In the genomic region with DNA sequence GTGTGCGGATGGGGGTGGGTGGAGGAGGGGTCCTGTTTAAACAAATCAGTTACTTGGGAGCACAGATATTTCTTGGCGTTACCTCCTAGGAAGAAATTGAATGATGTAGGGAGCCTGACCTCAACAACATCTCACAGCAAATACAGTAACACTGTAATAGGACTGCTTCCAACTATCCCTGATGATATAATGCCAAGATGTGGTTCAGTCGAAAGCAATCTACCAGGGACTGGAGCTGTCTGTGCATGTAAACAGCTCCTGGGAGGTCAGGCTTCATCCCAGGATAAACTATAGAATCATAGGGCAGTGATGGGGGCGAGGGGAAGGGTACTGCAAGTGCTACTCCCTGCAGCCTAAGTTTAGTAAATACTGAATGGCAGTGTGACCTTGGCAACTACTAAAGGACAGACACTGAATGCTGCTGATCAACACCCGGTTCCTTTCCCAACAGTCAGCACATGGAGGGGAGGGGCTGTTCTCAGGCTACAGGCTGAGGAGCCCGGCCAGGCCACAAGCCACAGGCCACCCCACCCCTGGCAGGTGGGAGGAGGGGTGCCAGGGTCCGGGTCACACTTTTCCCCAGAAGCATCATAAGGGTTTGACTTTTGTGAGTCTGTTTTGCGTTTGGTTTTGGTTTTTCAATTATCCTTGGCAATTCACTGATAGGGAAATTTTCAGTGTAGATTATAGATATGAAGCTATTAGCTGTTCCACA, we compare ENCODE assay signal across 18 cellular contexts.
A peak's percentile ranks its signal among the peaks of the same experiment; 100 is the strongest.
DNase-seq lines count a peak whose midpoint lies in the region; ATAC-seq and TF ChIP-seq lines count a peak whose summit lies in the region.
"Had no signal": no experiment of that assay in that cellular context is flagged by ENCODE, and none has a peak within 500 bp of the region (broad histone marks: within the 10 kb centered on the region; RNA-seq: fewer than 3 reads in every experiment).

No MANE protein-coding gene starts in this region.

- no peak overlapping the region for H3K14ac ChIP-seq in IMR-90 (replicated peaks; ENCODE audit: low read depth, low read length)

- no peak overlapping the region for H3K9ac ChIP-seq in IMR-90 (ENCODE audit: low read depth, low read length)
- H3K9ac ChIP-seq in iPS-20b (ENCODE audit: low read depth, low read length) = peak overlapping the region; percentile 24; the same call in 1 of the 2 replicates

- in situ Hi-C loops in IMR-90 (cut with MboI; ENCODE audit: low sequenced_read_pairs) (no loop called here), astrocyte of the spinal cord (cut with HindIII; ENCODE audit: low sequenced_read_pairs) (no loop called here)

- H3K27me3 ChIP-seq in IMR-90 (ENCODE audit: control insufficient read depth, insufficient read depth, low read length) (peaks cover 5% of the 10 kb centered on the region), iPS-20b (ENCODE audit: insufficient read depth, low read length) (no peaks in the 10 kb centered on the region)
- H3K27me3 ChIP-seq: esophagus squamous epithelium, stomach had no signal

- no peak overlapping the region for H3K4ac ChIP-seq in IMR-90 (ENCODE audit: low read depth, low read length)

- no peak overlapping the region for H4K5ac ChIP-seq in IMR-90 (ENCODE audit: low read depth, low read length)

- no peak overlapping the region for H3K23ac ChIP-seq in IMR-90 (ENCODE audit: low read depth, low read length)

- intact Hi-C loops in IMR-90 (cut with micrococcal nuclease) = loop anchor here (10.0 kb wide), 1 partner anchor 59 kb away; no protein-coding TSS in a partner anchor

- ATAC-seq in IMR-90 (ENCODE audit: low read depth) (peak; percentile 72), left lobe of liver (no peak)
- ATAC-seq: activated naive CD8-positive, alpha-beta T cell treated with anti-CD3 and anti-CD28 coated beads, Interleukin-2, amount 50 U/mL, for 24 hours had no signal

- no peak overlapping the region for H2BK5ac ChIP-seq in IMR-90 (ENCODE audit: low read depth, low read length, poor library complexity, severe bottlenecking)

- H3K4me3 ChIP-seq in IMR-90 (ENCODE audit: insufficient read depth, low read depth, low read length) = no peak overlapping the region
- H3K4me3 ChIP-seq in astrocyte of the spinal cord (ENCODE audit: low read depth, low read length) = no peak overlapping the region
- H3K4me3 ChIP-seq in iPS-20b (ENCODE audit: low read length) = no peak overlapping the region
- H3K4me3 ChIP-seq: esophagus squamous epithelium, stomach had no signal

- DNase-seq in AG08395 (ENCODE audit: low spot score) = peak; percentile 14
- DNase-seq in IMR-90 = peak; percentile 15
- DNase-seq in astrocyte of the spinal cord (ENCODE audit: low read depth, low spot score) = peak; percentile 32
- no peak for DNase-seq in NCI-H526 treated with DMSO at 0.1 percent for 48 hours (lab: John Stamatoyannopoulos, UW)
- no peak for DNase-seq in left lobe of liver (ENCODE audit: low spot score)
- no peak for DNase-seq in SKM-1 (lab: John Stamatoyannopoulos, UW; ENCODE audit: unreplicated experiment)
- DNase-seq in NCI-H1417 treated with DMSO at 0.1 percent for 48 hours (lab: John Stamatoyannopoulos, UW) = no peak
- DNase-seq: activated CD4-positive, alpha-beta T cell treated with anti-CD3 and anti-CD28 coated beads, Interleukin-2, amount 10 ng/mL, durations not matched to agents 24 days and 14 days; activated naive CD8-positive, alpha-beta T cell treated with anti-CD3 and anti-CD28 coated beads, Interleukin-2, amount 50 U/mL, for 24 hours; cortex of kidney; esophagus squamous epithelium; KG1; NCI-H510A treated with DMSO at 0.1 percent for 48 hours; occipital lobe; small intestine; stomach had no signal

- dilution Hi-C loops in IMR-90 (cut with HindIII; ENCODE audit: low sequenced_read_pairs, unreplicated experiment) = no loop called here

- TF ChIP-seq RAD21 in IMR-90 (IDR thresholded peaks at IDR 0.05; ENCODE audit: low read length) = no peak

- no peak overlapping the region for H4K91ac ChIP-seq in IMR-90 (ENCODE audit: insufficient read depth, low read depth, low read length)

- H3K56ac ChIP-seq in IMR-90 (ENCODE audit: extremely low read depth, insufficient read depth, low read length) = no peak overlapping the region

- H3K4me2 ChIP-seq in IMR-90 (ENCODE audit: low read depth, low read length) = no peak overlapping the region

- H3K18ac ChIP-seq in IMR-90 (ENCODE audit: low read depth, low read length) = no peak overlapping the region

- WGBS in IMR-90 (ENCODE audit: extremely low coverage in 2 of 2, insufficient read length in 1 of 2), 2 experiments = no CpG with 5 or more reads among the region's 8 CpGs

- no peak overlapping the region for H2AK5ac ChIP-seq in IMR-90 (ENCODE audit: low read depth, low read length)

- no peak overlapping the region for H4K8ac ChIP-seq in IMR-90 (ENCODE audit: low read depth in 2 of 2, low read length in 2 of 2)

- TF ChIP-seq POLR2A in IMR-90 (IDR thresholded peaks at IDR 0.05; ENCODE audit: low read depth, low read length) = no peak

- CTCF ChIA-PET in IMR-90 (lab: Yijun Ruan, JAX) = no interaction called here

- H4K20me1 ChIP-seq in IMR-90 (ENCODE audit: insufficient read depth, low read length) = no peaks in the 10 kb centered on the region

- H3K9me3 ChIP-seq in IMR-90 (ENCODE audit: control insufficient read depth, insufficient read depth, low read length) (no peaks in the 10 kb centered on the region), iPS-20b (ENCODE audit: insufficient read depth, low read depth, low read length) (no peaks in the 10 kb centered on the region)
- H3K9me3 ChIP-seq: esophagus squamous epithelium, stomach had no signal

- no TSS peak for BruUV-seq in IMR-90 (replicated peaks; lab: Mats Ljungman, UMichigan)

- H3K36me3 ChIP-seq in IMR-90 (ENCODE audit: control insufficient read depth, insufficient read depth, low read length) = no peaks in the 10 kb centered on the region
- H3K36me3 ChIP-seq in iPS-20b (ENCODE audit: insufficient read depth, low read depth, low read length) = no peaks in the 10 kb centered on the region
- H3K36me3 ChIP-seq: esophagus squamous epithelium had no signal

- no peak overlapping the region for H2BK15ac ChIP-seq in IMR-90 (ENCODE audit: low read depth, low read length)

- no peak overlapping the region for H2BK120ac ChIP-seq in IMR-90 (ENCODE audit: low read depth, low read length)

- no peak overlapping the region for H2AK9ac ChIP-seq in IMR-90 (replicated peaks; ENCODE audit: low read depth, low read length, poor library complexity)

- TF ChIP-seq CTCF in IMR-90 (conservative IDR thresholded peaks at IDR 0.05; ENCODE audit: low read depth, low read length) (no peak), astrocyte of the spinal cord (IDR thresholded peaks at IDR 0.05; ENCODE audit: low read depth, low read length) (no peak)

- H3K27ac ChIP-seq in IMR-90 (ENCODE audit: insufficient read depth, low read length) (no peak overlapping the region), iPS-20b (ENCODE audit: low read length) (no peak overlapping the region)
- H3K27ac ChIP-seq: esophagus squamous epithelium, RWPE1, stomach had no signal

- no peaks in the 10 kb centered on the region for H3K9me1 ChIP-seq in IMR-90 (ENCODE audit: insufficient read depth, low read length)

- H3K79me1 ChIP-seq in IMR-90 (ENCODE audit: low read depth in 1 of 2, low read length in 2 of 2) = no peaks in the 10 kb centered on the region

- H3K4me1 ChIP-seq in IMR-90 (ENCODE audit: control insufficient read depth, insufficient read depth, low read length) (peaks cover 5% of the 10 kb centered on the region; the same call in 1 of the 2 replicates), iPS-20b (ENCODE audit: insufficient read depth, low read length) (peaks cover 10% of the 10 kb centered on the region)

- no peak overlapping the region for H2AFZ ChIP-seq in IMR-90 (replicated peaks; ENCODE audit: low read length, poor library complexity)

- H2BK20ac ChIP-seq in IMR-90 (ENCODE audit: low read depth, low read length) = no peak overlapping the region

- POLR2A ChIA-PET in IMR-90 (lab: Charles Lee; ENCODE audit: unreplicated experiment) = no interaction called here

TF ChIP-seq in IMR-90, 13 proteins besides CTCF, POLR2A, EP300 and RAD21:
- no peak for TF ChIP-seq USF2 (IDR thresholded peaks at IDR 0.05; ENCODE audit: low read depth, low read length)
- TF ChIP-seq BHLHE40 (IDR thresholded peaks at IDR 0.05; ENCODE audit: low read depth, low read length) = no peak
- TF ChIP-seq CHD1 (IDR thresholded peaks at IDR 0.05; ENCODE audit: low read depth, low read length) = no peak

Comparison
In these comparisons a context has a peak if more than half of its experiments do, and no peak if none do; other contexts are left out.
1. DNase-seq: peak in AG08395 (single experiment), IMR-90 (single experiment) and astrocyte of the spinal cord (single experiment); none in NCI-H526 treated with DMSO at 0.1 percent for 48 hours (single experiment), left lobe of liver (single experiment), SKM-1 (single experiment) and NCI-H1417 treated with DMSO at 0.1 percent for 48 hours (single experiment).